In genomic region chr6:129280719-129281118, GRCh38 we compare ENCODE assay signal across 1 cellular context.
TF ChIP-seq lines count a peak whose summit lies in the region.

No MANE protein-coding gene starts in this region.

TF ChIP-seq in WTC11, 78 proteins besides CTCF, POLR2A, EP300 and RAD21 (continued from another document):
- TF ChIP-seq TCF7 (CRISPR knock-in tag; IDR thresholded peaks at IDR 0.05; ENCODE audit: low read depth): no peak
- TF ChIP-seq FOXJ3 (CRISPR knock-in tag; IDR thresholded peaks at IDR 0.05; ENCODE audit: borderline replicate concordance): no peak
- TF ChIP-seq ELF4 (CRISPR knock-in tag; IDR thresholded peaks at IDR 0.05; ENCODE audit: low read depth): no peak
- no peak for TF ChIP-seq ZMAT4 (CRISPR knock-in tag; IDR thresholded peaks at IDR 0.05)
- no peak for TF ChIP-seq ZNF121 (CRISPR knock-in tag; IDR thresholded peaks at IDR 0.05)
- TF ChIP-seq ESRRA (CRISPR knock-in tag; IDR thresholded peaks at IDR 0.05; ENCODE audit: borderline replicate concordance): no peak
- TF ChIP-seq ZNF671 (CRISPR knock-in tag; IDR thresholded peaks at IDR 0.05): no peak
- no peak for TF ChIP-seq NFATC4 (CRISPR knock-in tag; IDR thresholded peaks at IDR 0.05)
- TF ChIP-seq STAT6 (CRISPR knock-in tag; conservative IDR thresholded peaks at IDR 0.05; ENCODE audit: low read depth): no peak
